In the genomic region with DNA sequence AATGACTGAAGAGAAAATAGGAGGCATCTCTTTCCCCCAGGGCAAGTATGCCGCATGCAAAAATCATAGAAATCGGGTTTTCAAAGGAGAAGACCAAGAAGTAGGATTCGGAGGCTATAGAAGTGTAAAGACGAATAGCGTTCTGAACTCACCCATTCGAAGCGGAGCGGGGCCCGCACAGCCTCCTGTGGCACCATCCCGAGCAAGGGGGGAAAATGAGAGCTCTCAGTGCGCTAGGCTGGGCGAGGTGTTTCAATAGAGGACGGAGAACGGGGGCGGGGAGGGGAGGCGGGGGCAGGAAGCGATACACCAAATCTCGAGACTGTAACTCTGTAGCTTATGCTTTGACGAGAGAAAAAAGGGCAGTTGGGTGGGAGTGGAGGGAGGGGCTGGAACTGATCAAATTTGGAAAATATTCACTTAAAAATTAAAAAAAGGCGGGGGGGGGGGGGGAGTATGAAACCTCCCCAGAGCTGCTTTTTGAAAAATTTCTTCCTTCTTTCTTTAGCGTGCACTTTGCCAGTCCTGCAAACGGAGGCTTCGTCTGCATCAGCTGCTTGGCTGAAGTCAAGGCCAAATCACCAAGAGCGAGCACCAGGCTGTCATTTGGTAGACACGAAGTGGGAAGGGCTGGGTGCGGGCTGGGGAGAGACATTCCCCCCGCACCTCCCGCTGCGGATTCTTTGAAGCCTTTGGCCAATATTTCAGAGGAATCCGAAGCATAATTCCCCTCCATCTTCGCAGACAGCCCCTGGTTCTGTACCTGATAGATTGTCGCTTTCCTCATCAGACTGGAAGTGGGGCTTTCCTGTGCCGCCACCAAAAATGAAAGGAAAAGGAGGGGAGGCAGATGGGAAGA, we compare ENCODE assay signal across 8 cellular contexts. TPM values are rescaled to one million over a fixed set of nuclear protein-coding genes. Genes with fewer than 3 reads are reported as not detected.
A peak's percentile ranks its signal among the peaks of the same experiment; 100 is the strongest.
DNase-seq lines count a peak whose midpoint lies in the region; ATAC-seq lines count a peak whose summit lies in the region.

No MANE protein-coding gene starts in this region.

- H3K27ac ChIP-seq in right cardiac atrium (ENCODE audit: low read length) (peak overlapping the region; percentile 98), rectal smooth muscle tissue (ENCODE audit: low read depth, low read length) (peak overlapping the region; percentile 88)

- no peaks in the 10 kb centered on the region for H3K36me3 Mint-ChIP-seq in activated naive CD8-positive, alpha-beta T cell treated with anti-CD3 and anti-CD28 coated beads, Interleukin-2, amount 10 ng/mL, durations not matched to agents 7 days and 5 days

- H3K4me1 Mint-ChIP-seq in activated naive CD8-positive, alpha-beta T cell treated with anti-CD3 and anti-CD28 coated beads, Interleukin-2, amount 10 ng/mL, durations not matched to agents 7 days and 5 days: peaks cover 7% of the 10 kb centered on the region

- H3K4me3 Mint-ChIP-seq in activated naive CD8-positive, alpha-beta T cell treated with anti-CD3 and anti-CD28 coated beads, Interleukin-2, amount 10 ng/mL, durations not matched to agents 7 days and 5 days: peak overlapping the region; percentile 56

- no peak for ATAC-seq in activated naive CD8-positive, alpha-beta T cell treated with anti-CD3 and anti-CD28 coated beads, Interleukin-2, amount 10 ng/mL, durations not matched to agents 7 days and 5 days (ENCODE audit: low read depth)
- ATAC-seq in right cardiac atrium (peak; percentile 63 to 66), GM21526 (IDR thresholded peaks at IDR 0.05; ENCODE audit: low FRiP score, unreplicated experiment) (no peak), left lobe of liver (no peak)

- no peak for DNase-seq in activated naive CD8-positive, alpha-beta T cell treated with anti-CD3 and anti-CD28 coated beads, Interleukin-2, amount 10 ng/mL, durations not matched to agents 7 days and 5 days
- peak; percentile 55 to 81 (median 80) for DNase-seq in right cardiac atrium
- DNase-seq in NCI-H2029 treated with DMSO at 0.1 percent for 48 hours (lab: John Stamatoyannopoulos, UW): no peak
- no peak for DNase-seq in NCI-H2107 (lab: John Stamatoyannopoulos, UW)
- DNase-seq in left lobe of liver (ENCODE audit: low spot score): no peak

- 6% methylated on average over 33 of the region's 33 CpGs for WGBS in right cardiac atrium

- H3K9ac ChIP-seq in ES-I3 (ENCODE audit: low read depth, low read length) (peak overlapping the region; percentile 52), rectal smooth muscle tissue (ENCODE audit: low read length) (peak overlapping the region; percentile 42)

- no peaks in the 10 kb centered on the region for H3K36me3 ChIP-seq in ES-I3 (ENCODE audit: insufficient read depth, low read length)
- H3K36me3 ChIP-seq in rectal smooth muscle tissue (ENCODE audit: control insufficient read depth, insufficient read depth, low read length): no peaks in the 10 kb centered on the region

- H3K27me3 Mint-ChIP-seq in activated naive CD8-positive, alpha-beta T cell treated with anti-CD3 and anti-CD28 coated beads, Interleukin-2, amount 10 ng/mL, durations not matched to agents 7 days and 5 days: peaks cover 14% of the 10 kb centered on the region

- no peaks in the 10 kb centered on the region for H3K9me3 ChIP-seq in ES-I3 (ENCODE audit: control insufficient read depth, insufficient read depth, low read length)
- H3K9me3 ChIP-seq in right cardiac atrium (ENCODE audit: control insufficient read depth, low read length): no peaks in the 10 kb centered on the region

- H3K4me1 ChIP-seq in ES-I3 (ENCODE audit: insufficient read depth, low read length) (peaks cover 12% of the 10 kb centered on the region), right cardiac atrium (ENCODE audit: control insufficient read depth, insufficient read depth, low read length) (no peaks in the 10 kb centered on the region), rectal smooth muscle tissue (ENCODE audit: control insufficient read depth, insufficient read depth, low read length) (peaks cover 5% of the 10 kb centered on the region)

- intact Hi-C loops in right cardiac atrium (cut with DNase I): loop anchor here (2.0 to 10.0 kb wide), 6 partner anchors 102 to 448 kb away; no protein-coding TSS in a partner anchor

- H3K27ac Mint-ChIP-seq in activated naive CD8-positive, alpha-beta T cell treated with anti-CD3 and anti-CD28 coated beads, Interleukin-2, amount 10 ng/mL, durations not matched to agents 7 days and 5 days: no peak overlapping the region

- H3K27me3 ChIP-seq in right cardiac atrium (ENCODE audit: control insufficient read depth, insufficient read depth) (no peaks in the 10 kb centered on the region), rectal smooth muscle tissue (ENCODE audit: control insufficient read depth, insufficient read depth, low read length) (peaks cover 2% of the 10 kb centered on the region)

- H3K9me3 Mint-ChIP-seq in activated naive CD8-positive, alpha-beta T cell treated with anti-CD3 and anti-CD28 coated beads, Interleukin-2, amount 10 ng/mL, durations not matched to agents 7 days and 5 days: no peaks in the 10 kb centered on the region

- H3K4me3 ChIP-seq in right cardiac atrium (ENCODE audit: low read length) (peak overlapping the region; percentile 91), rectal smooth muscle tissue (ENCODE audit: low read length) (peak overlapping the region; percentile 80)

- POLR2A ChIA-PET in activated naive CD8-positive, alpha-beta T cell treated with anti-CD3 and anti-CD28 coated beads, Interleukin-2, amount 10 ng/mL, durations not matched to agents 7 days and 5 days (lab: Charles Lee): interaction anchor here (0.7 kb wide), 1 partner anchor 631 kb away, joined by 5 read pairs; no protein-coding TSS in a partner anchor

RNA-seq across cellular contexts. Expression of a gene that starts 15.6 kb away (rescaled TPM):
- total RNA-seq in activated naive CD8-positive, alpha-beta T cell treated with anti-CD3 and anti-CD28 coated beads, Interleukin-2, amount 10 ng/mL, durations not matched to agents 7 days and 5 days: not detected
- total RNA-seq in right cardiac atrium (1 to 10 TPM; 1.6 to 2.4 (median 1.7) TPM), left lobe of liver (0.63 TPM)
- polyA plus RNA-seq in right cardiac atrium: 0.57 TPM

Comparison
In these comparisons a context has a peak if more than half of its experiments do, and no peak if none do; other contexts are left out.
1. ATAC-seq: peak in right cardiac atrium (2 of 2); none in activated naive CD8-positive, alpha-beta T cell treated with anti-CD3 and anti-CD28 coated beads, Interleukin-2, amount 10 ng/mL, durations not matched to agents 7 days and 5 days (single experiment), GM21526 (single experiment) and left lobe of liver (single experiment).
2. DNase-seq: peak in right cardiac atrium (3 of 3); none in activated naive CD8-positive, alpha-beta T cell treated with anti-CD3 and anti-CD28 coated beads, Interleukin-2, amount 10 ng/mL, durations not matched to agents 7 days and 5 days (single experiment), NCI-H2029 treated with DMSO at 0.1 percent for 48 hours (single experiment), NCI-H2107 (single experiment) and left lobe of liver (single experiment).